Comparison of ENCODE assay signal across 2 cellular contexts in genomic region chr1:215185067-215185620, GRCh38.
A peak's percentile ranks its signal among the peaks of the same experiment; 100 is the strongest.
TF ChIP-seq lines count a peak whose summit lies in the region.

No MANE protein-coding gene starts in this region.

TF ChIP-seq in HepG2, 621 proteins besides CTCF, POLR2A, EP300 and RAD21:
- no peak for TF ChIP-seq ZNF672 (CRISPR knock-in tag; IDR thresholded peaks at IDR 0.05)
- TF ChIP-seq ZNF703 (CRISPR knock-in tag; IDR thresholded peaks at IDR 0.05; ENCODE audit: borderline replicate concordance) = no peak
- TF ChIP-seq CC2D1A (CRISPR knock-in tag; IDR thresholded peaks at IDR 0.05) = no peak
- TF ChIP-seq ZNF891 (CRISPR knock-in tag; IDR thresholded peaks at IDR 0.05) = no peak
- TF ChIP-seq MAFF (IDR thresholded peaks at IDR 0.05; ENCODE audit: low read depth, low read length) = peak; percentile 98
- TF ChIP-seq MAFK (conservative IDR thresholded peaks at IDR 0.05 in 1 of 2, IDR thresholded peaks at IDR 0.05 in 1 of 2; ENCODE audit: low read length in 2 of 2) = peak; percentile 96 to 99
- TF ChIP-seq FLYWCH1 (CRISPR knock-in tag; IDR thresholded peaks at IDR 0.05) = no peak
- no peak for TF ChIP-seq ZKSCAN1 (IDR thresholded peaks at IDR 0.05; ENCODE audit: low read length)

TF ChIP-seq in IMR-90, 13 proteins besides CTCF, POLR2A, EP300 and RAD21:
- TF ChIP-seq MXI1 (IDR thresholded peaks at IDR 0.05; ENCODE audit: borderline replicate concordance, low read depth, low read length) (no peak), MAFK (IDR thresholded peaks at IDR 0.05; ENCODE audit: low read depth, low read length) (peak; percentile 98), RCOR1 (IDR thresholded peaks at IDR 0.05; ENCODE audit: insufficient replicate concordance, low read length) (no peak), FOS (IDR thresholded peaks at IDR 0.05; ENCODE audit: low read depth, low read length) (no peak), CHD1 (IDR thresholded peaks at IDR 0.05; ENCODE audit: low read depth, low read length) (no peak)
TF ChIP-seq in IMR-90: peak in this region for 1.
